ENCODE assay signal across 29 cellular contexts in the genomic region with DNA sequence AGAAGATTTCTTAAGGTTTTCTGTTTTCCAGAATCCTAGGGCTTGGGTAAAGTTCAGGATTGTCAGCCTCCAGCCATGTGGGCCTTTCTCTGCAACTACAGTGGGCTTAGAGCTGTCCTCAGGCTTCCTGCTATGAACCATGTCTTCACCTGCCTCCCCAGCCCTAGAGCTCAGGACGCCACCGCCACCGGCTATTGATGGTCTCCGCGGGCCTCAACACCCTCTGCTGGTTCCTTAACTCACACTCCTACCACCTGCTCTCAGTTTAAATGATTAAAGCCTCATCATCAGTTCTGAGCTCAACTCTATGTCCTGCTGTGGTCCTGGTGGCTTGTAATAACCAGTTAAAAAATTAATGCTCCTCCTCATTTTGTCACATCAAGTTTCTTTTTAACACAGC.
"Had no signal": no experiment of that assay in that cellular context is flagged by ENCODE, and none has a peak within 500 bp of the region (broad histone marks: within the 10 kb centered on the region; RNA-seq: fewer than 3 reads in every experiment).

No MANE protein-coding gene starts in this region.

- H3K4me3 Mint-ChIP-seq: activated CD4-positive, alpha-beta T cell treated with anti-CD3 and anti-CD28 coated beads, Interleukin-2, amount 10 ng/mL, durations not matched to agents 7 days and 5 days; activated CD8-positive, alpha-beta T cell treated with anti-CD3 and anti-CD28 coated beads for 36 hours; activated naive CD4-positive, alpha-beta T cell treated with anti-CD3 and anti-CD28 coated beads for 36 hours; activated naive CD8-positive, alpha-beta T cell treated with anti-CD3 and anti-CD28 coated beads for 36 hours; activated T-cell treated with anti-CD3 and anti-CD28 coated beads, Interleukin-2, amount 50 U/mL, for 72 hours; nephron; stimulated activated effector memory CD8-positive, alpha-beta T cell treated with anti-CD3 and anti-CD28 coated beads, Interleukin-12 subunit alpha, Interleukin-12 subunit beta, amount 100 ng/mL, for 72 hours had no signal

- ATAC-seq: activated CD8-positive, alpha-beta T cell treated with anti-CD3 and anti-CD28 coated beads for 36 hours; activated T-cell treated with anti-CD3 and anti-CD28 coated beads, Interleukin-2, amount 50 U/mL, for 72 hours; body of pancreas; heart right ventricle; left ventricle myocardium superior; sciatic nerve; stimulated activated effector memory CD8-positive, alpha-beta T cell treated with anti-CD3 and anti-CD28 coated beads, Interleukin-12 subunit alpha, Interleukin-12 subunit beta, amount 100 ng/mL, for 72 hours; upper lobe of right lung had no signal

- H3K4me1 ChIP-seq: adrenal gland, body of pancreas, esophagus squamous epithelium, heart right ventricle, prostate gland, thyroid gland had no signal

- H3K27me3 ChIP-seq: adrenal gland, body of pancreas, esophagus squamous epithelium, heart right ventricle, neutrophil, ovary, stomach, thyroid gland, upper lobe of right lung had no signal

- H3K9me3 ChIP-seq: adrenal gland, body of pancreas, esophagus squamous epithelium, neutrophil, ovary, prostate gland, stomach, thyroid gland, upper lobe of right lung had no signal

- H3K9me3 Mint-ChIP-seq: activated CD4-positive, alpha-beta T cell treated with anti-CD3 and anti-CD28 coated beads, Interleukin-2, amount 10 ng/mL, durations not matched to agents 7 days and 5 days; activated CD8-positive, alpha-beta T cell treated with anti-CD3 and anti-CD28 coated beads for 36 hours; activated naive CD4-positive, alpha-beta T cell treated with anti-CD3 and anti-CD28 coated beads for 36 hours; activated T-cell treated with anti-CD3 and anti-CD28 coated beads, Interleukin-2, amount 50 U/mL, for 72 hours; stimulated activated effector memory CD8-positive, alpha-beta T cell treated with anti-CD3 and anti-CD28 coated beads, Interleukin-12 subunit alpha, Interleukin-12 subunit beta, amount 100 ng/mL, for 72 hours had no signal

- H3K27me3 Mint-ChIP-seq: activated CD4-positive, alpha-beta T cell treated with anti-CD3 and anti-CD28 coated beads, Interleukin-2, amount 10 ng/mL, durations not matched to agents 7 days and 5 days; activated CD8-positive, alpha-beta T cell treated with anti-CD3 and anti-CD28 coated beads for 36 hours; activated naive CD8-positive, alpha-beta T cell treated with anti-CD3 and anti-CD28 coated beads for 36 hours had no signal

- H3K27ac Mint-ChIP-seq: activated CD4-positive, alpha-beta T cell treated with anti-CD3 and anti-CD28 coated beads, Interleukin-2, amount 10 ng/mL, durations not matched to agents 7 days and 5 days; activated CD8-positive, alpha-beta T cell treated with anti-CD3 and anti-CD28 coated beads for 36 hours; activated naive CD4-positive, alpha-beta T cell treated with anti-CD3 and anti-CD28 coated beads for 36 hours; activated naive CD8-positive, alpha-beta T cell treated with anti-CD3 and anti-CD28 coated beads for 36 hours; activated T-cell treated with anti-CD3 and anti-CD28 coated beads, Interleukin-2, amount 50 U/mL, for 72 hours; nephron; stimulated activated effector memory CD8-positive, alpha-beta T cell treated with anti-CD3 and anti-CD28 coated beads, Interleukin-12 subunit alpha, Interleukin-12 subunit beta, amount 100 ng/mL, for 72 hours had no signal

- H3K36me3 ChIP-seq: adrenal gland, esophagus squamous epithelium, heart right ventricle, neutrophil, ovary, prostate gland, stomach, thyroid gland, upper lobe of right lung had no signal

- H3K27ac ChIP-seq: adrenal gland, body of pancreas, epithelial cell of prostate, esophagus squamous epithelium, heart right ventricle, neutrophil, ovary, prostate gland, skin epidermis, stomach, thyroid gland, upper lobe of right lung, VCaP had no signal

- H3K4me1 Mint-ChIP-seq: activated CD4-positive, alpha-beta T cell treated with anti-CD3 and anti-CD28 coated beads, Interleukin-2, amount 10 ng/mL, durations not matched to agents 7 days and 5 days; activated naive CD8-positive, alpha-beta T cell treated with anti-CD3 and anti-CD28 coated beads for 36 hours; stimulated activated effector memory CD8-positive, alpha-beta T cell treated with anti-CD3 and anti-CD28 coated beads, Interleukin-12 subunit alpha, Interleukin-12 subunit beta, amount 100 ng/mL, for 72 hours had no signal

- H3K4me3 ChIP-seq: adrenal gland, body of pancreas, esophagus squamous epithelium, heart right ventricle, ovary, prostate gland, skin epidermis, stomach, thyroid gland, upper lobe of right lung had no signal

- DNase-seq: activated CD4-positive, alpha-beta T cell treated with anti-CD3 and anti-CD28 coated beads, Interleukin-2, amount 10 ng/mL, durations not matched to agents 7 days and 5 days; activated CD4-positive, CD25-positive, alpha-beta regulatory T cell treated with anti-CD3 and anti-CD28 coated beads, Interleukin-2, amount 50 U/mL, for 72 hours; activated CD8-positive, alpha-beta T cell treated with anti-CD3 and anti-CD28 coated beads for 36 hours; activated naive CD4-positive, alpha-beta T cell treated with anti-CD3 and anti-CD28 coated beads for 36 hours; activated naive CD8-positive, alpha-beta T cell treated with anti-CD3 and anti-CD28 coated beads for 36 hours; activated T-cell treated with anti-CD3 and anti-CD28 coated beads, Interleukin-2, amount 50 U/mL, for 72 hours; adrenal gland; aorta; body of pancreas; dermis blood vessel endothelial cell; effector CD4-positive, alpha-beta T cell; esophagus squamous epithelium; foreskin melanocyte; heart right ventricle; left ventricle myocardium superior; ovary; retina; stimulated activated CD4-positive, alpha-beta T cell treated with anti-CD3 and anti-CD28 coated beads, Interleukin-4, amount 100 ng/mL, for 24 hours; stomach; thyroid gland; upper lobe of right lung had no signal

- H3K36me3 Mint-ChIP-seq: activated naive CD8-positive, alpha-beta T cell treated with anti-CD3 and anti-CD28 coated beads for 36 hours; stimulated activated effector memory CD8-positive, alpha-beta T cell treated with anti-CD3 and anti-CD28 coated beads, Interleukin-12 subunit alpha, Interleukin-12 subunit beta, amount 100 ng/mL, for 72 hours had no signal
